In the genomic region with DNA sequence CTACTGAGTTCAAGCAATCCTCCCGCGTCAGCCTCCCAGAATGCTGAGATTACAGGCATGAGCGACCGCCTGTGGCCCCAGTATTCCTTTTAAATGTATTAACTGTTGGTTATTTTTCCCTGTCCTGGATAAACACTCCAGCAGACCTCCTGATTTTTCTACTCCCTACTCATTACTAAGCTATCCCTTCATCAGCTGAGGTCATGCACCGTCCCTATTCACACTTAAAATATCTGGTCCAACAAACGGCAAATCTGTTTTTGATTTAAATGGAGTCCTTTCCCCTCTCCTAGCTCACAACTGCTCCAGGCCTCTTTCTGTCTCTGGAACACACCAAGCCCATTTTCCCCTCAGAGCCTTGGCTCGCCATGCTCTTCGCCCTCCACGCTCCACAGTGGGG, we compare ENCODE assay signal across 26 cellular contexts.
"Had no signal": no experiment of that assay in that cellular context is flagged by ENCODE, and none has a peak within 500 bp of the region (broad histone marks: within the 10 kb centered on the region; RNA-seq: fewer than 3 reads in every experiment).

No MANE protein-coding gene starts in this region.

- H3K4me3 ChIP-seq: adrenal gland, breast epithelium, MG63, SJCRH30 had no signal

- H3K4me1 ChIP-seq: adrenal gland, breast epithelium, SJCRH30 had no signal

- H3K27ac ChIP-seq: adrenal gland, breast epithelium, SJCRH30, WERI-Rb-1 had no signal

- H3K27me3 ChIP-seq: adrenal gland, breast epithelium, MG63, SJCRH30 had no signal

- H3K9me3 ChIP-seq: adrenal gland, breast epithelium, SJCRH30, SK-N-SH had no signal

- DNase-seq: activated CD4-positive, alpha-beta T cell treated with anti-CD3 and anti-CD28 coated beads for 36 hours; activated CD4-positive, alpha-beta T cell treated with anti-CD3 and anti-CD28 coated beads, Interleukin-2, amount 50 U/mL, for 4 hours; activated CD8-positive, alpha-beta memory T cell treated with anti-CD3 and anti-CD28 coated beads, Interleukin-2, amount 50 U/mL, for 48 hours; activated CD8-positive, alpha-beta T cell treated with anti-CD3 and anti-CD28 coated beads, Interleukin-2, amount 10 ng/mL, durations not matched to agents 7 days and 5 days; activated naive CD4-positive, alpha-beta T cell treated with anti-CD3 and anti-CD28 coated beads, Interleukin-2, amount 50 U/mL, for 16 hours; activated naive CD8-positive, alpha-beta T cell treated with anti-CD3 and anti-CD28 coated beads, Interleukin-2, amount 10 ng/mL, durations not matched to agents 7 days and 5 days; activated T-cell treated with anti-CD3 and anti-CD28 coated beads, Interleukin-2, amount 50 U/mL, for 1 hour; adrenal gland; anterior cingulate cortex; caudate nucleus; MG63; NCI-H1105; NCI-H1436; NCI-H1694 treated with DMSO at 0.1 percent for 48 hours; NCI-H2081; NCI-H510A treated with DMSO at 0.1 percent for 48 hours; NCI-H69; NK-92 treated with Interleukin-12 subunit alpha and Interleukin-12 subunit beta, amount 100 ng/mL, for 24 hours; OCI-M1; Right ventricle myocardium superior; RPMI8226; SJCRH30; SK-N-SH; T-helper 1 cell; WERI-Rb-1 had no signal

- H3K36me3 ChIP-seq: adrenal gland, breast epithelium, MG63, SJCRH30, WERI-Rb-1 had no signal
